ENCODE assay signal across 1 cellular context in the genomic region with DNA sequence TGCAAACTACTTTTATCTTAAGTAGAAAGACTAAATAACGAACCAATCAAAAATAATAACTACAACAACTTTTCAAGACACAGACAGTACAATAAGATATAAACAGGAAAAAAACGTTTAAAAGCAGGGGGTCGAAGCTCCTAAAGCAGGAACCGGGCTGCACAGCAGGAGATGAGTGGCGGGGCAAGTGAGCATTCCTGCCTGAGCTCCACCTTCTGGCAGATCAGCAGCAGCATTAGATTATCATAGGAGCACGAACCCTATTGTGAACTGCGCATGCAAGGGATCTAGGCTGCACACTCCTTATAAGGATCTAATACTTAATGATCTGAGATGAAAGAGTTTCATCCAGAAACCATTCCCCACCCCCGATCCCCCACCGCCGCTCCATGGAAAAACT.
TF ChIP-seq lines count a peak whose summit lies in the region.

No MANE protein-coding gene starts in this region.

TF ChIP-seq in HCT116, 20 proteins besides CTCF, POLR2A, EP300 and RAD21 (continued from another document):
- no peak for TF ChIP-seq ZBTB33 (IDR thresholded peaks at IDR 0.05; ENCODE audit: extremely low read depth, insufficient replicate concordance, low read length)
